In genomic region chr7:13988765-13989137, GRCh38 we compare ENCODE assay signal across 8 cellular contexts. TPM values are rescaled to one million over a fixed set of nuclear protein-coding genes. Genes with fewer than 3 reads are reported as not detected.
DNase-seq lines count a peak whose midpoint lies in the region; ATAC-seq lines count a peak whose summit lies in the region.

No MANE protein-coding gene starts in this region.

- no peak overlapping the region for H4K5ac ChIP-seq in mesendoderm (ENCODE audit: low read length)

- peak overlapping the region; percentile 67 for H3K9ac ChIP-seq in mesendoderm (ENCODE audit: low read length)

- H2BK5ac ChIP-seq in mesendoderm (ENCODE audit: low read length) = peak overlapping the region; percentile 84

- peaks cover 6% of the 10 kb centered on the region for H3K4me1 ChIP-seq in mesendoderm (ENCODE audit: control insufficient read depth, low read depth, low read length)

- H2AK5ac ChIP-seq in mesendoderm (ENCODE audit: low read length) = no peak overlapping the region

- H3K56ac ChIP-seq in mesendoderm (ENCODE audit: low read length) = peak overlapping the region; percentile 84

- no peaks in the 10 kb centered on the region for H3K36me3 ChIP-seq in mesendoderm (ENCODE audit: control insufficient read depth, insufficient read depth, low read length)

- H3K18ac ChIP-seq in mesendoderm (ENCODE audit: low read length) = peak overlapping the region; percentile 96

- H3K27me3 ChIP-seq in mesendoderm (ENCODE audit: insufficient read depth, low read length, poor library complexity) = no peaks in the 10 kb centered on the region

- H2BK15ac ChIP-seq in mesendoderm (replicated peaks; ENCODE audit: low read depth) = no peak overlapping the region

- no peaks in the 10 kb centered on the region for H3K79me2 ChIP-seq in mesendoderm (ENCODE audit: control insufficient read depth, insufficient read depth, low read length)

- no peak overlapping the region for H2BK120ac ChIP-seq in mesendoderm (ENCODE audit: low read depth, low read length)

- no peak overlapping the region for H3K27ac Mint-ChIP-seq in activated naive CD4-positive, alpha-beta T cell treated with anti-CD3 and anti-CD28 coated beads, Interleukin-2, amount 50 U/mL, for 72 hours

- WGBS in mesendoderm (ENCODE audit: extremely low coverage, insufficient coverage, low lambda C conversion rate) = no CpG with 5 or more reads among the region's 5 CpGs

- peak overlapping the region; percentile 94 for H3K27ac ChIP-seq in mesendoderm (ENCODE audit: low read depth, low read length)

- peak overlapping the region; percentile 73 for H3K4me2 ChIP-seq in mesendoderm (ENCODE audit: low read length)

- ATAC-seq in HG03025 (IDR thresholded peaks at IDR 0.05; ENCODE audit: low FRiP score, unreplicated experiment) (no peak), GM21515 (IDR thresholded peaks at IDR 0.05; ENCODE audit: unreplicated experiment) (no peak)
- ATAC-seq in activated naive CD4-positive, alpha-beta T cell treated with anti-CD3 and anti-CD28 coated beads, Interleukin-2, amount 50 U/mL, for 72 hours = no peak

- H3K79me1 ChIP-seq in mesendoderm (ENCODE audit: low read length) = no peaks in the 10 kb centered on the region

- peak overlapping the region; percentile 73 for H3K4me3 ChIP-seq in mesendoderm (ENCODE audit: low read length)

- H3K4ac ChIP-seq in mesendoderm (ENCODE audit: low read depth, low read length) = peak overlapping the region; percentile 70

- no peaks in the 10 kb centered on the region for H3K36me3 Mint-ChIP-seq in activated naive CD4-positive, alpha-beta T cell treated with anti-CD3 and anti-CD28 coated beads, Interleukin-2, amount 50 U/mL, for 72 hours

- DNase-seq in AG08395 (ENCODE audit: low spot score) = peak; percentile 6
- peak; percentile 23 for DNase-seq in NCI-H1105 (lab: John Stamatoyannopoulos, UW)
- peak; percentile 82 for DNase-seq in cerebellar cortex (ENCODE audit: low spot score)
- peak; percentile 87 for DNase-seq in mesendoderm
- no peak for DNase-seq in activated CD4-positive, alpha-beta T cell treated with anti-CD3 and anti-CD28 coated beads, Interleukin-2, amount 50 U/mL, for 1 hour
- no peak for DNase-seq in activated naive CD4-positive, alpha-beta T cell treated with anti-CD3 and anti-CD28 coated beads, Interleukin-2, amount 50 U/mL, for 72 hours (ENCODE audit: low spot score in 2 of 2)

- H4K8ac ChIP-seq in mesendoderm (ENCODE audit: low read depth, low read length) = no peak overlapping the region

- no peak overlapping the region for H3K23ac ChIP-seq in mesendoderm (ENCODE audit: low read length)

- no peaks in the 10 kb centered on the region for H3K9me3 Mint-ChIP-seq in activated naive CD4-positive, alpha-beta T cell treated with anti-CD3 and anti-CD28 coated beads, Interleukin-2, amount 50 U/mL, for 72 hours

RNA-seq across cellular contexts. Expression of gene ETV1, which starts 0.7 kb away (rescaled TPM):
- 51.1 TPM for polyA plus RNA-seq in mesendoderm (2013, experiment 1 of 2)
- 52.7 TPM for polyA plus RNA-seq in mesendoderm (2013, experiment 2 of 2)
- not detected for total RNA-seq in activated naive CD4-positive, alpha-beta T cell treated with anti-CD3 and anti-CD28 coated beads, Interleukin-2, amount 50 U/mL, for 72 hours

Comparison
In these comparisons a context has a peak if more than half of its experiments do, and no peak if none do; other contexts are left out.
1. DNase-seq: peak in AG08395 (single experiment), NCI-H1105 (single experiment), cerebellar cortex (single experiment) and mesendoderm (single experiment); none in activated CD4-positive, alpha-beta T cell treated with anti-CD3 and anti-CD28 coated beads, Interleukin-2, amount 50 U/mL, for 1 hour (single experiment) and activated naive CD4-positive, alpha-beta T cell treated with anti-CD3 and anti-CD28 coated beads, Interleukin-2, amount 50 U/mL, for 72 hours (0 of 2).